In genomic region chr22:39623603-39624500, GRCh38 we compare ENCODE assay signal across 14 cellular contexts. TPM values are rescaled to one million over a fixed set of nuclear protein-coding genes. Genes with fewer than 3 reads are reported as not detected.
A peak's percentile ranks its signal among the peaks of the same experiment; 100 is the strongest.
DNase-seq lines count a peak whose midpoint lies in the region; ATAC-seq, FAIRE-seq and TF ChIP-seq lines count a peak whose summit lies in the region.
"Had no signal": no experiment of that assay in that cellular context is flagged by ENCODE, and none has a peak within 500 bp of the region (broad histone marks: within the 10 kb centered on the region; RNA-seq: fewer than 3 reads in every experiment).

No MANE protein-coding gene starts in this region.

- no peak overlapping the region for H4K8ac ChIP-seq in IMR-90 (ENCODE audit: low read depth in 2 of 2, low read length in 2 of 2)

- TF ChIP-seq CTCF in DND-41 (IDR thresholded peaks at IDR 0.05; ENCODE audit: borderline replicate concordance, extremely low read depth, low read length, poor library complexity, severe bottlenecking) (no peak), IMR-90 (conservative IDR thresholded peaks at IDR 0.05; ENCODE audit: low read depth, low read length) (no peak), HepG2 (CRISPR knock-in tag; IDR thresholded peaks at IDR 0.05) (no peak)
- TF ChIP-seq CTCF in CD8-positive, alpha-beta T cell (IDR thresholded peaks at IDR 0.05): no peak

- H3K27me3 Mint-ChIP-seq in CD8-positive, alpha-beta T cell (ENCODE audit: low read depth): peaks cover 17% of the 10 kb centered on the region

- intact Hi-C loops in IMR-90 (cut with micrococcal nuclease): loop anchor here (2.0 to 10.0 kb wide), 2 partner anchors 181 to 401 kb away; no protein-coding TSS in a partner anchor
- intact Hi-C loops in HepG2 (cut with micrococcal nuclease; ENCODE audit: unreplicated experiment): no loop called here
- intact Hi-C loops in CD8-positive, alpha-beta T cell (cut with DNase I, micrococcal nuclease): loop anchor here (1.0 to 5.0 kb wide), 2 partner anchors 316 to 403 kb away; no protein-coding TSS in a partner anchor

- POLR2A ChIA-PET in IMR-90 (lab: Charles Lee; ENCODE audit: unreplicated experiment): no interaction called here
- POLR2A ChIA-PET in HepG2 (lab: Yijun Ruan, JAX): interaction anchor here (0.9 kb wide), 1 partner anchor 420 kb away, joined by 3 read pairs; no protein-coding TSS in a partner anchor
- POLR2A ChIA-PET in CD8-positive, alpha-beta T cell (lab: Charles Lee): no interaction called here

- H3K23ac ChIP-seq in IMR-90 (ENCODE audit: low read depth, low read length): no peak overlapping the region

- no peak overlapping the region for H3K4ac ChIP-seq in IMR-90 (ENCODE audit: low read depth, low read length)

- H3K79me1 ChIP-seq in IMR-90 (ENCODE audit: low read depth in 1 of 2, low read length in 2 of 2): no peaks in the 10 kb centered on the region

- no peak overlapping the region for H2AK9ac ChIP-seq in IMR-90 (replicated peaks; ENCODE audit: low read depth, low read length, poor library complexity)

- TF ChIP-seq RAD21 in IMR-90 (IDR thresholded peaks at IDR 0.05; ENCODE audit: low read length) (no peak), HepG2 (CRISPR knock-in tag; IDR thresholded peaks at IDR 0.05) (no peak)

- H3K27me3 ChIP-seq in DND-41 (ENCODE audit: insufficient read depth, low read length, poor library complexity) (no peaks in the 10 kb centered on the region), IMR-90 (ENCODE audit: control insufficient read depth, insufficient read depth, low read length) (peaks cover 42% of the 10 kb centered on the region), HepG2 (ENCODE audit: control insufficient read depth in 1 of 2, insufficient read depth in 2 of 2, low read length in 2 of 2) (peaks cover 2 to 16% of the 10 kb centered on the region in 2 experiments; a peak in 3 of 5 replicates)
- no peaks in the 10 kb centered on the region for H3K27me3 ChIP-seq in CD8-positive, alpha-beta T cell (ENCODE audit: insufficient read depth, low read length)
- H3K27me3 ChIP-seq: Peyer's patch had no signal

- ATAC-seq in DND-41 (ENCODE audit: insufficient read depth, low read depth) (0 out of 3 replicates have a peak, but pooled peaks have one; percentile 15), IMR-90 (ENCODE audit: low read depth) (no peak), HepG2 (peak; percentile 20; the same call in 2 of the 3 replicates), GM18858 (IDR thresholded peaks at IDR 0.05; ENCODE audit: unreplicated experiment) (no peak), GM21528 (IDR thresholded peaks at IDR 0.05; ENCODE audit: low FRiP score, unreplicated experiment) (no peak)
- ATAC-seq in CD8-positive, alpha-beta T cell: no peak

- in situ Hi-C loops in IMR-90 (cut with MboI; ENCODE audit: low sequenced_read_pairs) (no loop called here), HepG2 (cut with HindIII; ENCODE audit: extremely low pct_ligation_motif_present, low pct_unique_long_range_greater_than_20kb) (no loop called here)

- H2AFZ ChIP-seq in DND-41 (ENCODE audit: low read depth, low read length): no peak overlapping the region
- peak overlapping the region; percentile 51 for H2AFZ ChIP-seq in IMR-90 (replicated peaks; ENCODE audit: low read length, poor library complexity)
- H2AFZ ChIP-seq in HepG2 (ENCODE audit: low read length): no peak overlapping the region

- H3K4me2 ChIP-seq in DND-41 (ENCODE audit: insufficient read depth, low read length) (no peak overlapping the region), IMR-90 (ENCODE audit: low read depth, low read length) (no peak overlapping the region), HepG2 (ENCODE audit: low read depth, low read length) (no peak overlapping the region)

- H2AK5ac ChIP-seq in IMR-90 (ENCODE audit: low read depth, low read length): no peak overlapping the region

- no peak overlapping the region for H4K91ac ChIP-seq in IMR-90 (ENCODE audit: insufficient read depth, low read depth, low read length)

- no peak overlapping the region for H2BK5ac ChIP-seq in IMR-90 (ENCODE audit: low read depth, low read length, poor library complexity, severe bottlenecking)

- TF ChIP-seq POLR2A in IMR-90 (IDR thresholded peaks at IDR 0.05; ENCODE audit: low read depth, low read length): no peak
- no peak for TF ChIP-seq POLR2A in HepG2 (IDR thresholded peaks at IDR 0.05; ENCODE audit: insufficient read depth in 1 of 2, low read depth in 2 of 2, low read length in 2 of 2)

- H3K9ac ChIP-seq in DND-41 (ENCODE audit: low read depth, low read length): no peak overlapping the region
- no peak overlapping the region for H3K9ac ChIP-seq in IMR-90 (ENCODE audit: low read depth, low read length)
- H3K9ac ChIP-seq in HepG2 (ENCODE audit: insufficient read depth, low read depth, low read length): no peak overlapping the region

- CTCF ChIA-PET in IMR-90 (lab: Yijun Ruan, JAX): no interaction called here
- CTCF ChIA-PET in HepG2 (lab: Yijun Ruan, JAX; ENCODE audit: low intra/inter-chr PET ratio, low total read pairs): interaction anchor here (1.4 kb wide), 1 partner anchor 401 kb away, joined by 9 read pairs; no protein-coding TSS in a partner anchor
- CTCF ChIA-PET in CD8-positive, alpha-beta T cell (lab: Charles Lee): interaction anchor here (2.3 to 2.5 kb wide), 2 partner anchors 11 to 401 kb away, joined by 10 to 12 read pairs; no protein-coding TSS in a partner anchor

- no peak for DNase-seq in DND-41
- DNase-seq in IMR-90: no peak
- peak; percentile 64 for DNase-seq in ecto neural progenitor cell (ENCODE audit: low spot score)
- DNase-seq in HepG2 (ENCODE audit: low spot score): no peak
- no peak for DNase-seq in CD8-positive, alpha-beta T cell
- DNase-seq in nucleus accumbens (lab: John Stamatoyannopoulos, UW): no peak
- DNase-seq: DMS79, GDM1, NCI-H2029, SHP77 treated with DMSO at 0.1 percent for 48 hours had no signal

- no peak overlapping the region for H3K4me3 Mint-ChIP-seq in CD8-positive, alpha-beta T cell

- no peak overlapping the region for H3K14ac ChIP-seq in IMR-90 (replicated peaks; ENCODE audit: low read depth, low read length)

- no peaks in the 10 kb centered on the region for H3K4me1 Mint-ChIP-seq in CD8-positive, alpha-beta T cell (ENCODE audit: low read depth)

- dilution Hi-C loops in IMR-90 (cut with HindIII; ENCODE audit: low sequenced_read_pairs, unreplicated experiment): no loop called here

- H3K27ac Mint-ChIP-seq in CD8-positive, alpha-beta T cell: no peak overlapping the region

- no peak overlapping the region for H3K18ac ChIP-seq in IMR-90 (ENCODE audit: low read depth, low read length)

- no peaks in the 10 kb centered on the region for H3K9me3 Mint-ChIP-seq in CD8-positive, alpha-beta T cell

- H2BK120ac ChIP-seq in IMR-90 (ENCODE audit: low read depth, low read length): no peak overlapping the region

- no peak overlapping the region for H2BK20ac ChIP-seq in IMR-90 (ENCODE audit: low read depth, low read length)

- H3K9me1 ChIP-seq in IMR-90 (ENCODE audit: insufficient read depth, low read length): no peaks in the 10 kb centered on the region

- H3K56ac ChIP-seq in IMR-90 (ENCODE audit: extremely low read depth, insufficient read depth, low read length): no peak overlapping the region

- no peaks in the 10 kb centered on the region for H3K79me2 ChIP-seq in DND-41 (ENCODE audit: insufficient read depth, low read length)
- H3K79me2 ChIP-seq in HepG2 (ENCODE audit: insufficient read depth, low read length): no peaks in the 10 kb centered on the region

- no peaks in the 10 kb centered on the region for H3K9me3 ChIP-seq in DND-41 (ENCODE audit: insufficient read depth, low read length, severe bottlenecking)
- H3K9me3 ChIP-seq in IMR-90 (ENCODE audit: control insufficient read depth, insufficient read depth, low read length): no peaks in the 10 kb centered on the region
- no peaks in the 10 kb centered on the region for H3K9me3 ChIP-seq in HepG2 (ENCODE audit: low read length)
- H3K9me3 ChIP-seq in CD8-positive, alpha-beta T cell (ENCODE audit: low read length): no peaks in the 10 kb centered on the region
- H3K9me3 ChIP-seq: Peyer's patch had no signal

- no peaks in the 10 kb centered on the region for H3K4me1 ChIP-seq in DND-41 (ENCODE audit: insufficient read depth, low read length)
- H3K4me1 ChIP-seq in IMR-90 (ENCODE audit: control insufficient read depth, insufficient read depth, low read length): no peaks in the 10 kb centered on the region
- no peaks in the 10 kb centered on the region for H3K4me1 ChIP-seq in HepG2 (ENCODE audit: insufficient read depth, low read length)
- H3K4me1 ChIP-seq in CD8-positive, alpha-beta T cell (ENCODE audit: insufficient read depth, low read length): no peaks in the 10 kb centered on the region
- H3K4me1 ChIP-seq: Peyer's patch had no signal

- H3K36me3 ChIP-seq in DND-41 (ENCODE audit: insufficient read depth, low read length) (no peaks in the 10 kb centered on the region), IMR-90 (ENCODE audit: control insufficient read depth, insufficient read depth, low read length) (no peaks in the 10 kb centered on the region), HepG2 (replicated peaks in 1 of 2; ENCODE audit: control insufficient read depth in 1 of 2, insufficient read depth in 2 of 2, low read length in 2 of 2) (no peaks in the 10 kb centered on the region)
- no peaks in the 10 kb centered on the region for H3K36me3 ChIP-seq in CD8-positive, alpha-beta T cell (ENCODE audit: insufficient read depth, low read length)
- H3K36me3 ChIP-seq: Peyer's patch had no signal

- no peak overlapping the region for H4K5ac ChIP-seq in IMR-90 (ENCODE audit: low read depth, low read length)

- H3K4me3 ChIP-seq in DND-41 (ENCODE audit: low read depth in 1 of 2, low read length in 2 of 2): no peak overlapping the region
- H3K4me3 ChIP-seq in IMR-90 (ENCODE audit: insufficient read depth, low read depth, low read length): no peak overlapping the region
- H3K4me3 ChIP-seq in HepG2 (replicated peaks in 1 of 3; ENCODE audit: insufficient read depth in 1 of 3, low read depth in 2 of 3, low read length in 3 of 3): no peak overlapping the region
- H3K4me3 ChIP-seq in CD8-positive, alpha-beta T cell (ENCODE audit: low read depth, low read length): no peak overlapping the region
- H3K4me3 ChIP-seq: Peyer's patch had no signal

- BruUV-seq in IMR-90 (replicated peaks; lab: Mats Ljungman, UMichigan) (no TSS peak), HepG2 (replicated peaks; lab: Mats Ljungman, UMichigan) (no TSS peak)

- H3K27ac ChIP-seq in DND-41 (ENCODE audit: low read length) (no peak overlapping the region), IMR-90 (ENCODE audit: insufficient read depth, low read length) (no peak overlapping the region), HepG2 (ENCODE audit: extremely low read length, insufficient read depth, low read length) (no peak overlapping the region)
- no peak overlapping the region for H3K27ac ChIP-seq in CD8-positive, alpha-beta T cell (ENCODE audit: low read depth, low read length)
- H3K27ac ChIP-seq: Peyer's patch had no signal

- H4K20me1 ChIP-seq in DND-41 (ENCODE audit: insufficient read depth, low read length) (no peaks in the 10 kb centered on the region; the same call in 1 of the 2 replicates), IMR-90 (ENCODE audit: insufficient read depth, low read length) (no peaks in the 10 kb centered on the region; the same call in 1 of the 2 replicates), HepG2 (ENCODE audit: insufficient read depth, low read length) (no peaks in the 10 kb centered on the region)

- FAIRE-seq in HepG2 (lab: Jason Lieb, UNC): no peak

- H3K36me3 Mint-ChIP-seq in CD8-positive, alpha-beta T cell: no peaks in the 10 kb centered on the region

- TF ChIP-seq EP300 in HepG2 (IDR thresholded peaks at IDR 0.05; ENCODE audit: low read depth in 2 of 2, low read length in 2 of 2): no peak
- TF ChIP-seq EP300 in HepG2 (CRISPR knock-in tag; IDR thresholded peaks at IDR 0.05; ENCODE audit: borderline replicate concordance): no peak

- WGBS in IMR-90 (ENCODE audit: extremely low coverage in 2 of 2, insufficient read length in 1 of 2), 2 experiments: 67% methylated on average over 12 of the region's 28 CpGs; no CpG with 5 or more reads in 1 of the 2 experiments
- WGBS in HepG2 (ENCODE audit: low lambda C conversion rate): 62% methylated on average over 22 of the region's 28 CpGs

- no peak overlapping the region for H2BK15ac ChIP-seq in IMR-90 (ENCODE audit: low read depth, low read length)

RNA-seq across cellular contexts. Expression of gene CACNA1I, which starts 53.3 kb away (rescaled TPM):
- under 0.01 TPM in 1 of 2 replicates, not detected in the other for total RNA-seq in IMR-90 (2012; rRNA removed)
- polyA plus RNA-seq in IMR-90 (2012; rRNA removed): 0.01 and 0.02 TPM in 2 replicates
- polyA plus RNA-seq in IMR-90 (2012; cell fraction: cytosol; rRNA removed): 0.01 TPM in 2 replicates
- polyA plus RNA-seq in IMR-90 (2012; cell fraction: nucleus; rRNA removed; ENCODE audit: low replicate concordance): 0.03 and 0.05 TPM in 2 replicates
- not detected in 2 replicates for total RNA-seq in HepG2 (2016; rRNA removed; fragmentation: Illumina TruSeq; extraction: Trizol)
- total RNA-seq in HepG2 (2016; cell fraction: cytosol; rRNA removed; fragmentation: Illumina TruSeq; extraction: Trizol; ENCODE audit: low read depth): not detected in 2 replicates
- total RNA-seq in HepG2 (2016; cell fraction: insoluble cytoplasmic fraction; rRNA removed; fragmentation: Illumina TruSeq; extraction: Trizol): not detected in 2 replicates
- not detected in 2 replicates for total RNA-seq in HepG2 (2016; cell fraction: membrane; rRNA removed; fragmentation: Illumina TruSeq; extraction: Trizol)
- total RNA-seq in HepG2 (2016; cell fraction: nucleus; rRNA removed; fragmentation: Illumina TruSeq; extraction: Trizol): not detected in 2 replicates
- not detected in 2 replicates for polyA plus RNA-seq in HepG2 (2011; rRNA removed)
- not detected in 2 replicates for polyA plus RNA-seq in HepG2 (2011; cell fraction: cytosol; rRNA removed)
- polyA plus RNA-seq in HepG2 (2011; cell fraction: nucleus; rRNA removed): 0.02 TPM in 2 replicates
- 0.03 TPM in 1 of 2 replicates, not detected in the other for polyA plus RNA-seq in HepG2 (2012)
- not detected in 2 replicates for polyA plus RNA-seq in HepG2 (2016; cell fraction: cytosol; fragmentation: Illumina TruSeq; extraction: Trizol; ENCODE audit: low read depth)
- not detected in 2 replicates for polyA plus RNA-seq in HepG2 (2016; cell fraction: insoluble cytoplasmic fraction; fragmentation: Illumina TruSeq; extraction: Trizol; ENCODE audit: low read depth)
- not detected in 2 replicates for polyA plus RNA-seq in HepG2 (2016; cell fraction: membrane; fragmentation: Illumina TruSeq; extraction: Trizol; ENCODE audit: low read depth)
- not detected in 2 replicates for polyA plus RNA-seq in HepG2 (2016; cell fraction: nucleus; fragmentation: Illumina TruSeq; extraction: Trizol; ENCODE audit: insufficient read depth, low read depth)
- 0.04 and 0.05 TPM in 2 replicates for polyA minus RNA-seq in HepG2 (2011; rRNA and poly(A)+ RNA removed; ENCODE audit: low replicate concordance)
- polyA minus RNA-seq in HepG2 (2011; cell fraction: cytosol; rRNA and poly(A)+ RNA removed): not detected in 2 replicates
- not detected in 2 replicates for polyA minus RNA-seq in HepG2 (2011; cell fraction: nucleus; rRNA and poly(A)+ RNA removed)
- total RNA-seq in CD8-positive, alpha-beta T cell: 1 to 10 TPM; 5.5 to 5.9 TPM
- total RNA-seq: LHCN-M2 had no signal

Comparison
In these comparisons a context has a peak if more than half of its experiments do, and no peak if none do; other contexts are left out.
1. ATAC-seq: peak in DND-41 (single experiment) and HepG2 (single experiment); none in IMR-90 (single experiment), CD8-positive, alpha-beta T cell (single experiment), GM18858 (single experiment) and GM21528 (single experiment).